21 cellular contexts compared by ENCODE assay signal in genomic region chr12:88662093-88662492, GRCh38.
A peak's percentile ranks its signal among the peaks of the same experiment; 100 is the strongest.
DNase-seq lines count a peak whose midpoint lies in the region; ATAC-seq, FAIRE-seq and TF ChIP-seq lines count a peak whose summit lies in the region.
"Had no signal": no experiment of that assay in that cellular context is flagged by ENCODE, and none has a peak within 500 bp of the region (broad histone marks: within the 10 kb centered on the region; RNA-seq: fewer than 3 reads in every experiment).

No MANE protein-coding gene starts in this region.

- BruUV-seq in IMR-90 (replicated peaks; lab: Mats Ljungman, UMichigan) = no TSS peak
- BruUV-seq in K562 (replicated peaks; lab: Mats Ljungman, UMichigan) = no TSS peak

- POLR2A ChIA-PET in A549 (lab: Yijun Ruan, JAX) = no interaction called here
- POLR2A ChIA-PET in IMR-90 (lab: Charles Lee; ENCODE audit: unreplicated experiment) = no interaction called here
- POLR2A ChIA-PET in K562 (lab: Yijun Ruan, JAX) = interaction anchor here (0.7 kb wide), 1 partner anchor 14 kb away, joined by 3 read pairs; no protein-coding TSS in a partner anchor

- dilution Hi-C loops in IMR-90 (cut with HindIII; ENCODE audit: low sequenced_read_pairs, unreplicated experiment) = no loop called here

- H3K4ac ChIP-seq in IMR-90 (ENCODE audit: low read depth, low read length) = no peak overlapping the region

- TF ChIP-seq CTCF in A549 (IDR thresholded peaks at IDR 0.05) = no peak
- TF ChIP-seq CTCF in IMR-90 (conservative IDR thresholded peaks at IDR 0.05; ENCODE audit: low read depth, low read length) = no peak
- TF ChIP-seq CTCF in K562 (IDR thresholded peaks at IDR 0.05 in 2 of 3, conservative IDR thresholded peaks at IDR 0.05 in 1 of 3; ENCODE audit: insufficient read depth in 2 of 3, low read depth in 1 of 3, low read length in 3 of 3) = no peak

- H4K91ac ChIP-seq in IMR-90 (ENCODE audit: insufficient read depth, low read depth, low read length) = no peak overlapping the region

- no peak overlapping the region for H2BK120ac ChIP-seq in IMR-90 (ENCODE audit: low read depth, low read length)

- H3K9ac ChIP-seq in IMR-90 (ENCODE audit: low read depth, low read length) = no peak overlapping the region
- no peak overlapping the region for H3K9ac ChIP-seq in K562 (ENCODE audit: insufficient read depth in 1 of 2, low read depth in 2 of 2, low read length in 2 of 2)
- H3K9ac ChIP-seq: BLaER1 treated with 17β-estradiol and CSF1 and Interleukin-3, amounts not matched to agents 10 nM and 100 nM had no signal

- 0 out of 2 replicates have a peak overlapping the region, but pooled peaks have one; percentile 16 for H2AK5ac ChIP-seq in IMR-90 (ENCODE audit: low read depth, low read length)

- no peaks in the 10 kb centered on the region for H3K27me3 ChIP-seq in IMR-90 (ENCODE audit: control insufficient read depth, insufficient read depth, low read length)
- H3K27me3 ChIP-seq in K562 (ENCODE audit: control insufficient read depth in 2 of 2, insufficient read depth in 2 of 2, low read length in 2 of 2) = no peaks in the 10 kb centered on the region
- H3K27me3 ChIP-seq: BLaER1 treated with 17β-estradiol and CSF1 and Interleukin-3, amounts not matched to agents 10 nM and 100 nM had no signal

- DNase-seq in A549 (ENCODE audit: low read depth in 1 of 2, low spot score in 1 of 2) = no peak
- no peak for DNase-seq in IMR-90
- no peak for DNase-seq in K562 (ENCODE audit: extremely low read depth in 1 of 4, low spot score in 3 of 4)
- no peak for DNase-seq in hypothalamus (lab: John Stamatoyannopoulos, UW)
- no peak for DNase-seq in SK-N-DZ (ENCODE audit: low spot score)
- DNase-seq in NOMO-1 (lab: John Stamatoyannopoulos, UW; ENCODE audit: unreplicated experiment in 2 of 2) = no peak
- DNase-seq: 8988T; AML-193; Caco-2; Calu3; CD4-positive, alpha-beta T cell; CD8-positive, alpha-beta T cell; DMS79 treated with DMSO at 0.1 percent for 48 hours; GF-D8 had no signal

- no peaks in the 10 kb centered on the region for H3K9me1 ChIP-seq in IMR-90 (ENCODE audit: insufficient read depth, low read length)
- no peaks in the 10 kb centered on the region for H3K9me1 ChIP-seq in K562 (ENCODE audit: control insufficient read depth, insufficient read depth, low read length)

- no peak for FAIRE-seq in A549 (lab: Jason Lieb, UNC)
- no peak for FAIRE-seq in K562 (lab: Jason Lieb, UNC)
- FAIRE-seq: A204.1, D721Med, G401.6, GM12891, GM19239 had no signal

- H3K79me2 ChIP-seq in K562 (ENCODE audit: control insufficient read depth, insufficient read depth, low read length) = no peaks in the 10 kb centered on the region

- H3K27ac ChIP-seq in A549 (no peak overlapping the region), IMR-90 (ENCODE audit: insufficient read depth, low read length) (no peak overlapping the region), K562 (ENCODE audit: extremely low read depth, low read depth, low read length) (no peak overlapping the region)
- H3K27ac ChIP-seq: BLaER1 treated with 17β-estradiol and CSF1 and Interleukin-3, amounts not matched to agents 10 nM and 100 nM; C4-2B had no signal

- CTCF ChIA-PET in A549 (lab: Yijun Ruan, JAX) = no interaction called here
- CTCF ChIA-PET in IMR-90 (lab: Yijun Ruan, JAX) = no interaction called here
- CTCF ChIA-PET in K562 (lab: Yijun Ruan, JAX; ENCODE audit: low intra/inter-chr PET ratio) = no interaction called here

- H3K9me3 ChIP-seq in A549 (no peaks in the 10 kb centered on the region), IMR-90 (ENCODE audit: control insufficient read depth, insufficient read depth, low read length) (no peaks in the 10 kb centered on the region), K562 (replicated peaks; ENCODE audit: control insufficient read depth, insufficient read depth, low read depth, low read length) (no peaks in the 10 kb centered on the region)
- H3K9me3 ChIP-seq: Caco-2 had no signal

- H4K8ac ChIP-seq in IMR-90 (ENCODE audit: low read depth in 2 of 2, low read length in 2 of 2) = no peak overlapping the region

- H4K5ac ChIP-seq in IMR-90 (ENCODE audit: low read depth, low read length) = no peak overlapping the region

- no peak overlapping the region for H3K23ac ChIP-seq in IMR-90 (ENCODE audit: low read depth, low read length)

- in situ Hi-C loops in IMR-90 (cut with MboI; ENCODE audit: low sequenced_read_pairs) = no loop called here
- in situ Hi-C loops in K562 (cut with MboI) = no loop called here

- no peak overlapping the region for H3K18ac ChIP-seq in IMR-90 (ENCODE audit: low read depth, low read length)

- H3K14ac ChIP-seq in IMR-90 (replicated peaks; ENCODE audit: low read depth, low read length) = no peak overlapping the region

- no peaks in the 10 kb centered on the region for H3K4me1 ChIP-seq in A549
- H3K4me1 ChIP-seq in IMR-90 (ENCODE audit: control insufficient read depth, insufficient read depth, low read length) = no peaks in the 10 kb centered on the region
- H3K4me1 ChIP-seq in K562 (replicated peaks in 1 of 2; ENCODE audit: control insufficient read depth in 2 of 2, insufficient read depth in 2 of 2, low read length in 2 of 2) = no peaks in the 10 kb centered on the region
- H3K4me1 ChIP-seq: Caco-2 had no signal

- H2BK5ac ChIP-seq in IMR-90 (ENCODE audit: low read depth, low read length, poor library complexity, severe bottlenecking) = no peak overlapping the region

- H2AFZ ChIP-seq in IMR-90 (replicated peaks; ENCODE audit: low read length, poor library complexity) (no peak overlapping the region), K562 (ENCODE audit: low read depth, low read length) (no peak overlapping the region)

- no peak overlapping the region for H2AK9ac ChIP-seq in IMR-90 (replicated peaks; ENCODE audit: low read depth, low read length, poor library complexity)

- TF ChIP-seq EP300 in A549 (IDR thresholded peaks at IDR 0.05) (no peak), K562 (IDR thresholded peaks at IDR 0.05; ENCODE audit: low read length) (no peak)

- H2BK15ac ChIP-seq in IMR-90 (ENCODE audit: low read depth, low read length) = no peak overlapping the region

- TF ChIP-seq POLR2A in A549 (IDR thresholded peaks at IDR 0.05; ENCODE audit: low read length) (no peak), IMR-90 (IDR thresholded peaks at IDR 0.05; ENCODE audit: low read depth, low read length) (no peak), K562 (conservative IDR thresholded peaks at IDR 0.05) (no peak)

- TF ChIP-seq RAD21 in A549 (conservative IDR thresholded peaks at IDR 0.05 in 1 of 2, IDR thresholded peaks at IDR 0.05 in 1 of 2) (no peak), IMR-90 (IDR thresholded peaks at IDR 0.05; ENCODE audit: low read length) (no peak), K562 (CRISPR knock-in tag; conservative IDR thresholded peaks at IDR 0.05 in 1 of 2, IDR thresholded peaks at IDR 0.05 in 1 of 2) (no peak)

- H4K20me1 ChIP-seq in IMR-90 (ENCODE audit: insufficient read depth, low read length) (no peaks in the 10 kb centered on the region), K562 (replicated peaks; ENCODE audit: control insufficient read depth, insufficient read depth, low read length) (no peaks in the 10 kb centered on the region)
- H4K20me1 ChIP-seq: BLaER1 treated with 17β-estradiol and CSF1 and Interleukin-3, amounts not matched to agents 10 nM and 100 nM had no signal

- H3K79me1 ChIP-seq in IMR-90 (ENCODE audit: low read depth in 1 of 2, low read length in 2 of 2) = no peaks in the 10 kb centered on the region

- no peak for ATAC-seq in A549
- ATAC-seq in IMR-90 (ENCODE audit: low read depth) = no peak
- no peak for ATAC-seq in K562
- ATAC-seq: CD8-positive, alpha-beta T cell had no signal

- intact Hi-C loops in IMR-90 (cut with micrococcal nuclease) (no loop called here), K562 (cut with micrococcal nuclease) (no loop called here)

- H2BK20ac ChIP-seq in IMR-90 (ENCODE audit: low read depth, low read length) = no peak overlapping the region

- no peak overlapping the region for H3K56ac ChIP-seq in IMR-90 (ENCODE audit: extremely low read depth, insufficient read depth, low read length)

- H3K36me3 ChIP-seq in IMR-90 (ENCODE audit: control insufficient read depth, insufficient read depth, low read length) (no peaks in the 10 kb centered on the region), K562 (ENCODE audit: control insufficient read depth, insufficient read depth, low read length) (no peaks in the 10 kb centered on the region)
- H3K36me3 ChIP-seq: BLaER1 treated with 17β-estradiol and CSF1 and Interleukin-3, amounts not matched to agents 10 nM and 100 nM had no signal

- H3K4me3 ChIP-seq in A549 (no peak overlapping the region), IMR-90 (ENCODE audit: insufficient read depth, low read depth, low read length) (no peak overlapping the region), K562 (no peak overlapping the region)
- H3K4me3 ChIP-seq: BLaER1 treated with 17β-estradiol and CSF1 and Interleukin-3, amounts not matched to agents 10 nM and 100 nM had no signal

- WGBS in A549 (ENCODE audit: missing lambda C conversion rate) = 63% methylated on average over 1 of the region's 1 CpG
- no CpG with 5 or more reads among the region's 1 CpG for WGBS in IMR-90 (ENCODE audit: extremely low coverage in 2 of 2, insufficient read length in 1 of 2), 2 experiments
- 0% methylated on average over 1 of the region's 1 CpG for WGBS in K562 (ENCODE audit: insufficient coverage, low coverage, missing lambda C conversion rate)

- H3K4me2 ChIP-seq in A549 (no peak overlapping the region), IMR-90 (ENCODE audit: low read depth, low read length) (no peak overlapping the region), K562 (ENCODE audit: insufficient read depth, low read length) (no peak overlapping the region)
- H3K4me2 ChIP-seq: BLaER1 treated with 17β-estradiol and CSF1 and Interleukin-3, amounts not matched to agents 10 nM and 100 nM had no signal

TF ChIP-seq in A549, 52 proteins besides CTCF, POLR2A, EP300 and RAD21:
- no peak for TF ChIP-seq JUN (IDR thresholded peaks at IDR 0.05)
- peak; percentile 69 for TF ChIP-seq MAFK (IDR thresholded peaks at IDR 0.05; ENCODE audit: partially characterized antibody)

TF ChIP-seq in IMR-90, 13 proteins besides CTCF, POLR2A, EP300 and RAD21 (continues in another document):
- TF ChIP-seq USF2 (IDR thresholded peaks at IDR 0.05; ENCODE audit: low read depth, low read length) = no peak

TF ChIP-seq in K562, 482 proteins besides CTCF, POLR2A, EP300 and RAD21:
- TF ChIP-seq CREB1 (IDR thresholded peaks at IDR 0.05) (no peak), CREB1 (CRISPR knock-in tag; IDR thresholded peaks at IDR 0.05) (no peak), ZNF316 (IDR thresholded peaks at IDR 0.05) (peak; percentile 35; the same call in 1 of the 2 replicates), HEY1 (CRISPR knock-in tag; IDR thresholded peaks at IDR 0.05; ENCODE audit: borderline replicate concordance) (no peak), ZNF133 (CRISPR knock-in tag; IDR thresholded peaks at IDR 0.05) (no peak), PHF21A (IDR thresholded peaks at IDR 0.05; ENCODE audit: borderline replicate concordance, low read depth) (no peak)

Comparison
In these comparisons a context has a peak if more than half of its experiments do, and no peak if none do; other contexts are left out.
1. Of the 35 proteins assayed by ChIP-seq in both K562 and A549: peak only in K562: none; only in A549: MAFK; in both: none; in neither: 34.